1 cellular context compared by ENCODE assay signal in the genomic region with DNA sequence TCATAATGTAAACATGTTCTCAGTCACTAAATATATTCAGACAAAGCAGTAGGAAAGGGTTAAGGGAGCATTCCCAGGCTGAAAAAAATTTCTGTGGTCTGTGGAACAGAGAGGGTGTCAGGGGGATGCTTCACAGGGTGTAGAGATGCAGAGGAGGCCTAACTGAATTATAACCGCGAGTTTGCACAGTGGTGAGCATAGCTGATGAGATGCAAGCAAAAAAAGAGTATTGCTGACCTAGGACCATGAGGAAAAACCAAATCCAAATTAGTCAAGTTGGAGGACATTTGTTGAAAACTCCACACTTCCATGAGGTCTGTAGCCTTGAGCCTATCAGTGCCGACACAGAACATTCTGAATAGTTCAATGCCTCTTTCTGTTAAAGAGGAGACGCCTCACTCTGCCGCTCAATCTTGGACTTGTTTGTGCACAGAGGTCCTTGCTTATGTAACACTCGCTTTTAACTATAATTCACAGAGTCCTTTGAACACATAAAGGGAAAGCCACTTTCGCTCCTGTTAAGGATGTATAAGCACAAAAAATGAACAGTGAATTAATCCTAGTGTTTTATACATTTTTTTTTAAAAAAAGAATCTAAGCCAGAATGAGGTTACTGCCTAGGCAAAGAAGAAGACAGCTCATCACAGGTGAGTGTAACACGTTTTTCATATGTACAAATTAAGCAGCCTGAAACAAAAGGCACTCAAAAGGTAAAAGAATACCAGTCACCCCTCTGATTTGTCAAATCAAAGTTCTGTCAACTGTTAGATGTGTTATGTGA.
TF ChIP-seq lines count a peak whose summit lies in the region.

No MANE protein-coding gene starts in this region.

TF ChIP-seq in IMR-90, 13 proteins besides CTCF, POLR2A, EP300 and RAD21:
- TF ChIP-seq FOS (IDR thresholded peaks at IDR 0.05; ENCODE audit: low read depth, low read length), result no peak
- TF ChIP-seq RCOR1 (IDR thresholded peaks at IDR 0.05; ENCODE audit: insufficient replicate concordance, low read length), result no peak
